In genomic region chr1:167412920-167413319, GRCh38 we compare ENCODE assay signal across 1 cellular context.
TF ChIP-seq lines count a peak whose summit lies in the region.

No MANE protein-coding gene starts in this region.

TF ChIP-seq in WTC11, 78 proteins besides CTCF, POLR2A, EP300 and RAD21 (continued from another document):
- TF ChIP-seq AFF4 (CRISPR knock-in tag; IDR thresholded peaks at IDR 0.05; ENCODE audit: borderline replicate concordance): no peak
- TF ChIP-seq ZNF281 (CRISPR knock-in tag; IDR thresholded peaks at IDR 0.05): no peak
- no peak for TF ChIP-seq ATF6 (CRISPR knock-in tag; IDR thresholded peaks at IDR 0.05)
- TF ChIP-seq ZNF532 (CRISPR knock-in tag; IDR thresholded peaks at IDR 0.05; ENCODE audit: borderline replicate concordance): no peak
- TF ChIP-seq E2F5 (CRISPR knock-in tag; IDR thresholded peaks at IDR 0.05): no peak
- no peak for TF ChIP-seq ZNF423 (CRISPR knock-in tag; IDR thresholded peaks at IDR 0.05)
- TF ChIP-seq SMAD4 (CRISPR knock-in tag; IDR thresholded peaks at IDR 0.05): no peak
- TF ChIP-seq SOX15 (CRISPR knock-in tag; IDR thresholded peaks at IDR 0.05): no peak
